33 cellular contexts compared by ENCODE assay signal in genomic region chr3:105639131-105639530, GRCh38.
"Had no signal": no experiment of that assay in that cellular context is flagged by ENCODE, and none has a peak within 500 bp of the region (broad histone marks: within the 10 kb centered on the region; RNA-seq: fewer than 3 reads in every experiment).

No MANE protein-coding gene starts in this region.

- H3K4me3 ChIP-seq: MG63 had no signal

- H3K9me3 ChIP-seq: MG63 had no signal

- DNase-seq: Karpas-422, Kasumi-1, MG63, MM.1S, MV-4-11, NCI-H1048, NCI-H1092, NCI-H1092 treated with DMSO at 0.1 percent for 48 hours, NCI-H1105, NCI-H1105 treated with DMSO at 0.1 percent for 48 hours, NCI-H1417, NCI-H1417 treated with DMSO at 0.1 percent for 48 hours, NCI-H1436, NCI-H1436 treated with DMSO at 0.1 percent for 48 hours, NCI-H146, NCI-H1694, NCI-H1694 treated with DMSO at 0.1 percent for 48 hours, NCI-H187, NCI-H187 treated with DMSO at 0.1 percent for 48 hours, NCI-H2029, NCI-H2029 treated with DMSO at 0.1 percent for 48 hours, NCI-H2081, NCI-H2081 treated with DMSO at 0.1 percent for 48 hours, NCI-H2107, NCI-H2171, NCI-H2171 treated with DMSO at 0.1 percent for 48 hours, NCI-H2227 treated with DMSO at 0.1 percent for 48 hours, NCI-H226, NCI-H345, NCI-H446, NCI-H446 treated with DMSO at 0.1 percent for 48 hours, NCI-H510A, NCI-H510A treated with DMSO at 0.1 percent for 48 hours had no signal

- H3K27me3 ChIP-seq: MG63 had no signal

- H3K36me3 ChIP-seq: MG63 had no signal
